In genomic region chr20:63706027-63706695, GRCh38 we compare ENCODE assay signal across 9 cellular contexts. TPM values are rescaled to one million over a fixed set of nuclear protein-coding genes. Genes with fewer than 3 reads are reported as not detected.
DNase-seq lines count a peak whose midpoint lies in the region; TF ChIP-seq lines count a peak whose summit lies in the region.
"Had no signal": no experiment of that assay in that cellular context is flagged by ENCODE, and none has a peak within 500 bp of the region (broad histone marks: within the 10 kb centered on the region; RNA-seq: fewer than 3 reads in every experiment).

No MANE protein-coding gene starts in this region.

- DNase-seq in Jurkat, Clone E6-1 (ENCODE audit: low read depth, low spot score), result no peak
- DNase-seq in colonic mucosa (peak; percentile 57), nephron progenitor cell (no peak), NCI-H1930 (lab: John Stamatoyannopoulos, UW) (no peak), hippocampal formation (lab: John Stamatoyannopoulos, UW) (no peak), DMS79 (lab: John Stamatoyannopoulos, UW) (no peak), KBM-7 (no peak)

- H3K9me3 Mint-ChIP-seq in nephron progenitor cell, result peaks cover 6% of the 10 kb centered on the region

- H3K4me3 Mint-ChIP-seq in nephron progenitor cell, result peak overlapping the region; percentile 88

- peak overlapping the region; percentile 83 to 97 (median 94) for H3K9ac ChIP-seq in BLaER1 treated with 17β-estradiol and CSF1 and Interleukin-3, amounts not matched to agents 10 nM and 100 nM
- H3K9ac ChIP-seq in colonic mucosa (ENCODE audit: low read depth in 2 of 2, low read length in 2 of 2), result peak overlapping the region; percentile 42 to 92

- peak overlapping the region in 8 of 11 experiments; percentile 8 to 93 (median 90); a peak in 11 of 22 replicates for H3K27ac ChIP-seq in BLaER1 treated with 17β-estradiol and CSF1 and Interleukin-3, amounts not matched to agents 10 nM and 100 nM
- H3K27ac ChIP-seq in colonic mucosa, result peak overlapping the region; percentile 91

- no peak for TF ChIP-seq CTCF in colonic mucosa (IDR thresholded peaks at IDR 0.05)
- TF ChIP-seq CTCF in nephron progenitor cell (IDR thresholded peaks at IDR 0.05), result no peak

- H3K4me1 ChIP-seq in BLaER1 treated with 17β-estradiol and CSF1 and Interleukin-3, amounts not matched to agents 10 nM and 100 nM, result peaks cover 25 to 44% (median 35%) of the 10 kb centered on the region in 10 experiments
- peaks cover 22% of the 10 kb centered on the region for H3K4me1 ChIP-seq in colonic mucosa

- H3K4me3 ChIP-seq in BLaER1 treated with 17β-estradiol and CSF1 and Interleukin-3, amounts not matched to agents 10 nM and 100 nM, result peak overlapping the region; percentile 79 to 99 (median 95)
- peak overlapping the region; percentile 84 for H3K4me3 ChIP-seq in Jurkat, Clone E6-1 (ENCODE audit: low read length)
- H3K4me3 ChIP-seq in colonic mucosa, result peak overlapping the region; percentile 99

- peaks cover 54 to 73% (median 58%) of the 10 kb centered on the region in 11 experiments for H3K36me3 ChIP-seq in BLaER1 treated with 17β-estradiol and CSF1 and Interleukin-3, amounts not matched to agents 10 nM and 100 nM
- H3K36me3 ChIP-seq in colonic mucosa, result peaks cover 11% of the 10 kb centered on the region

- no peaks in the 10 kb centered on the region for H3K27me3 Mint-ChIP-seq in nephron progenitor cell (ENCODE audit: low read depth, poor library complexity)

- in situ Hi-C loops in KBM-7 (cut with MboI; ENCODE audit: low pct_unique_long_range_greater_than_20kb, low sequenced_read_pairs), result no loop called here

- H3K4me2 ChIP-seq in BLaER1 treated with 17β-estradiol and CSF1 and Interleukin-3, amounts not matched to agents 10 nM and 100 nM, result peak overlapping the region; percentile 91 to 99 (median 98)

- intact Hi-C loops in colonic mucosa (cut with DNase I), result loop anchor here (10.0 kb wide), 1 partner anchor 89 kb away; no protein-coding TSS in a partner anchor

- H3K9me3 ChIP-seq in BLaER1 treated with 17β-estradiol and CSF1 and Interleukin-3, amounts not matched to agents 10 nM and 100 nM (replicated peaks in 1 of 11), result peaks cover 0 to 2% (median 0%) of the 10 kb centered on the region in 11 experiments; a peak in 5 of 22 replicates
- H3K9me3 ChIP-seq in colonic mucosa, result no peaks in the 10 kb centered on the region
- H3K9me3 ChIP-seq: body of pancreas had no signal

- peak overlapping the region; percentile 95 for H3K27ac Mint-ChIP-seq in nephron progenitor cell

- H3K36me3 Mint-ChIP-seq in nephron progenitor cell (ENCODE audit: low read depth), result peaks cover 29% of the 10 kb centered on the region

- peaks cover 11 to 90% (median 77%) of the 10 kb centered on the region in 11 experiments; a peak in 21 of 22 replicates for H4K20me1 ChIP-seq in BLaER1 treated with 17β-estradiol and CSF1 and Interleukin-3, amounts not matched to agents 10 nM and 100 nM

- peaks cover 23% of the 10 kb centered on the region for H3K4me1 Mint-ChIP-seq in nephron progenitor cell

- no peaks in the 10 kb centered on the region for H3K27me3 ChIP-seq in BLaER1 treated with 17β-estradiol and CSF1 and Interleukin-3, amounts not matched to agents 10 nM and 100 nM
- H3K27me3 ChIP-seq in colonic mucosa, result no peaks in the 10 kb centered on the region
- H3K27me3 ChIP-seq: body of pancreas had no signal

RNA-seq across cellular contexts. Expression of gene ARFRP1, which starts 1.6 kb away (rescaled TPM):
- 41.0 TPM for polyA plus RNA-seq in Jurkat, Clone E6-1 (2012; ENCODE audit: insufficient read depth, insufficient read length)
- total RNA-seq in colonic mucosa, result 10 to 100 TPM; 35.3 to 76.9 TPM

RNA-seq across cellular contexts. Expression of gene ZGPAT, which starts 1.7 kb away (rescaled TPM):
- polyA plus RNA-seq in Jurkat, Clone E6-1 (2012; ENCODE audit: insufficient read depth, insufficient read length), result 33.0 TPM
- 10 to 100 TPM; 27.2 to 41.4 TPM for total RNA-seq in colonic mucosa

RNA-seq across cellular contexts. Expression of gene TNFRSF6B, which starts 9.7 kb away (rescaled TPM):
- polyA plus RNA-seq in Jurkat, Clone E6-1 (2012; ENCODE audit: insufficient read depth, insufficient read length), result 4.7 TPM
- 1 to 10 TPM in 1 of 2 donors, not detected in 1; 7.5 TPM for total RNA-seq in colonic mucosa

RNA-seq across cellular contexts. Expression of gene LIME1, which starts 30.3 kb away (rescaled TPM):
- 92.5 TPM for polyA plus RNA-seq in Jurkat, Clone E6-1 (2012; ENCODE audit: insufficient read depth, insufficient read length)
- total RNA-seq in colonic mucosa, result 10 to 100 TPM; 10.8 to 20.0 TPM

RNA-seq across cellular contexts. Expression of gene SLC2A4RG, which starts 33.4 kb away (rescaled TPM):
- polyA plus RNA-seq in Jurkat, Clone E6-1 (2012; ENCODE audit: insufficient read depth, insufficient read length), result 74.8 TPM
- 10 to 100 TPM; 44.3 to 75.3 TPM for total RNA-seq in colonic mucosa
